In the genomic region with DNA sequence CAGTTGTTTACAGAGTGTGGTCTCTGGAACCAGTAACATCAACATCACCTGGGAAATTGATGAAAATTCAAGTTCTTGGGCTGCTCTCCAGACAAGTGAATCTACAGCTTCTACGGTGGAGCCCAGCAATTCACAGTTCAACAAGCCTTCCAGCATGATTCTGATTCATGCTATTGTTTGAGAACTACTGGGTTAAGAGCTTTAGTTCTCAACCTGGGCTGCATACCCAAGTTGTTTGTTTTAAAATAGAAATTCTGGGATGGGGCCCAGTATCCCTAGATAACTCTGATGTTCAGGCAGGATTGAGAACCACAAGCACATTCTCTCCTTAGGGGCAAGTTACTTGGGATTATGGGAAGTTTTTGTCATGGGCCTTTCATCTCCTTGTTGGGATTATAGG, we compare ENCODE assay signal across 1 cellular context.
TF ChIP-seq lines count a peak whose summit lies in the region.

No MANE protein-coding gene starts in this region.

TF ChIP-seq in GM12878, 131 proteins besides CTCF, POLR2A, EP300 and RAD21:
- TF ChIP-seq, protein P1, sequence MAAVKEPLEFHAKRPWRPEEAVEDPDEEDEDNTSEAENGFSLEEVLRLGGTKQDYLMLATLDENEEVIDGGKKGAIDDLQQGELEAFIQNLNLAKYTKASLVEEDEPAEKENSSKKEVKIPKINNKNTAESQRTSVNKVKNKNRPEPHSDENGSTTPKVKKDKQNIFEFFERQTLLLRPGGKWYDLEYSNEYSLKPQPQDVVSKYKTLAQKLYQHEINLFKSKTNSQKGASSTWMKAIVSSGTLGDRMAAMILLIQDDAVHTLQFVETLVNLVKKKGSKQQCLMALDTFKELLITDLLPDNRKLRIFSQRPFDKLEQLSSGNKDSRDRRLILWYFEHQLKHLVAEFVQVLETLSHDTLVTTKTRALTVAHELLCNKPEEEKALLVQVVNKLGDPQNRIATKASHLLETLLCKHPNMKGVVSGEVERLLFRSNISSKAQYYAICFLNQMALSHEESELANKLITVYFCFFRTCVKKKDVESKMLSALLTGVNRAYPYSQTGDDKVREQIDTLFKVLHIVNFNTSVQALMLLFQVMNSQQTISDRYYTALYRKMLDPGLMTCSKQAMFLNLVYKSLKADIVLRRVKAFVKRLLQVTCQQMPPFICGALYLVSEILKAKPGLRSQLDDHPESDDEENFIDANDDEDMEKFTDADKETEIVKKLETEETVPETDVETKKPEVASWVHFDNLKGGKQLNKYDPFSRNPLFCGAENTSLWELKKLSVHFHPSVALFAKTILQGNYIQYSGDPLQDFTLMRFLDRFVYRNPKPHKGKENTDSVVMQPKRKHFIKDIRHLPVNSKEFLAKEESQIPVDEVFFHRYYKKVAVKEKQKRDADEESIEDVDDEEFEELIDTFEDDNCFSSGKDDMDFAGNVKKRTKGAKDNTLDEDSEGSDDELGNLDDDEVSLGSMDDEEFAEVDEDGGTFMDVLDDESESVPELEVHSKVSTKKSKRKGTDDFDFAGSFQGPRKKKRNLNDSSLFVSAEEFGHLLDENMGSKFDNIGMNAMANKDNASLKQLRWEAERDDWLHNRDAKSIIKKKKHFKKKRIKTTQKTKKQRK (IDR thresholded peaks at IDR 0.05; ENCODE audit: low read depth, low read length): no peak
- TF ChIP-seq SP1 (IDR thresholded peaks at IDR 0.05; ENCODE audit: low read depth, low read length) (no peak), POLR2AphosphoS5 (IDR thresholded peaks at IDR 0.05; ENCODE audit: low read length) (no peak), SREBF2 (IDR thresholded peaks at IDR 0.05; ENCODE audit: low read length) (no peak), ETV6 (conservative IDR thresholded peaks at IDR 0.05 in 1 of 2, IDR thresholded peaks at IDR 0.05 in 1 of 2; ENCODE audit: borderline replicate concordance in 1 of 2, low read depth in 1 of 2) (no peak), RUNX3 (IDR thresholded peaks at IDR 0.05; ENCODE audit: low read length) (no peak), SIN3A (IDR thresholded peaks at IDR 0.05; ENCODE audit: low read depth, low read length) (no peak), TAF1 (IDR thresholded peaks at IDR 0.05; ENCODE audit: borderline replicate concordance, low read depth, low read length) (no peak)
- TF ChIP-seq, protein P2, sequence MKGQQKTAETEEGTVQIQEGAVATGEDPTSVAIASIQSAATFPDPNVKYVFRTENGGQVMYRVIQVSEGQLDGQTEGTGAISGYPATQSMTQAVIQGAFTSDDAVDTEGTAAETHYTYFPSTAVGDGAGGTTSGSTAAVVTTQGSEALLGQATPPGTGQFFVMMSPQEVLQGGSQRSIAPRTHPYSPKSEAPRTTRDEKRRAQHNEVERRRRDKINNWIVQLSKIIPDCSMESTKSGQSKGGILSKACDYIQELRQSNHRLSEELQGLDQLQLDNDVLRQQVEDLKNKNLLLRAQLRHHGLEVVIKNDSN (IDR thresholded peaks at IDR 0.05; ENCODE audit: borderline replicate concordance, extremely low read length, insufficient read depth, low read depth, low read length): no peak
- TF ChIP-seq, protein P3, sequence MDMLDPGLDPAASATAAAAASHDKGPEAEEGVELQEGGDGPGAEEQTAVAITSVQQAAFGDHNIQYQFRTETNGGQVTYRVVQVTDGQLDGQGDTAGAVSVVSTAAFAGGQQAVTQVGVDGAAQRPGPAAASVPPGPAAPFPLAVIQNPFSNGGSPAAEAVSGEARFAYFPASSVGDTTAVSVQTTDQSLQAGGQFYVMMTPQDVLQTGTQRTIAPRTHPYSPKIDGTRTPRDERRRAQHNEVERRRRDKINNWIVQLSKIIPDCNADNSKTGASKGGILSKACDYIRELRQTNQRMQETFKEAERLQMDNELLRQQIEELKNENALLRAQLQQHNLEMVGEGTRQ (IDR thresholded peaks at IDR 0.05; ENCODE audit: borderline replicate concordance, low read depth, low read length): no peak
- TF ChIP-seq, protein P4, sequence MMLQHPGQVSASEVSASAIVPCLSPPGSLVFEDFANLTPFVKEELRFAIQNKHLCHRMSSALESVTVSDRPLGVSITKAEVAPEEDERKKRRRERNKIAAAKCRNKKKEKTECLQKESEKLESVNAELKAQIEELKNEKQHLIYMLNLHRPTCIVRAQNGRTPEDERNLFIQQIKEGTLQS (IDR thresholded peaks at IDR 0.05; ENCODE audit: borderline replicate concordance, extremely low read depth, low read depth, low read length): no peak
